4 cellular contexts compared by ENCODE assay signal in the genomic region with DNA sequence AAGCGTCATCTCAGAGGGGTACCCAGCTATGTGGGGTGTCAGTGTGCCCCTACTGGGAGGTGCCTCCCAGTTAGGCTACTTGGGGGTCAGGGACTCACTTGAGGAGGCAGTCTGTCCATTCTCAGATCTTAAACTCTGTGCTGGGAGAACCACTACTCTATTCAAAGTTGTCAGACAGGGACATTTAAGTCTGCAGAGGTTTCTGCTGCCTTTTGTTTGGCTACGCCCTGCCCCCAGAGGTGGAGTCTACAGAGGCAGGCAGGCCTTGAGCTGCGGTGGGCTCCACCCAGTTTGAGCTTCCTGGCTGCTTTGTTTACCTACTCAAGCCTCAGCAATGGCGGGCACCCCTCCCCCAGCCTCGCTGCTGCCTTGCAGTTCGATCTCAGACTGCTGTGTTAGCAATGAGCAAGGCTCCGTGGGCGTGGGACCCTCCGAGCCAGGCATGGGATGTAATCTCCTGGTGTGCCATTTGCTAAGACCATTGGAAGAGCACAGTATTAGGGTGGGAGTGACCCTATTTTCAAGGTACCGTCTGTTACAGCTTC. TPM values are rescaled to one million over a fixed set of nuclear protein-coding genes. Genes with fewer than 3 reads are reported as not detected.
DNase-seq lines count a peak whose midpoint lies in the region; ATAC-seq, FAIRE-seq and TF ChIP-seq lines count a peak whose summit lies in the region.
"Not testable (repeated sequence)": the region's sequence is repeated elsewhere in the genome, so short reads cannot be mapped to it uniquely, and the experiment has no call there.

No MANE protein-coding gene starts in this region.

- 0 out of 2 replicates have a peak overlapping the region, but pooled peaks have one; percentile 19 for H2AFZ ChIP-seq in K562 (ENCODE audit: low read depth, low read length)
- not testable (repeated sequence) for H2AFZ ChIP-seq in HepG2 (ENCODE audit: low read length)

- H3K27ac ChIP-seq in K562 (ENCODE audit: extremely low read depth, low read depth, low read length); HepG2 (ENCODE audit: extremely low read length, insufficient read depth, low read length): not testable (repeated sequence)

- not testable (repeated sequence) for H3K4me1 ChIP-seq in NT2/D1 (ENCODE audit: insufficient read depth, insufficient read length); K562 (replicated peaks in 1 of 2; ENCODE audit: control insufficient read depth in 2 of 2, insufficient read depth in 2 of 2, low read length in 2 of 2)
- H3K4me1 ChIP-seq in HepG2 (ENCODE audit: insufficient read depth, low read length), result peaks cover 20% of the 10 kb centered on the region

- ATAC-seq in WTC11, K562, HepG2: not testable (repeated sequence)

- in situ Hi-C loops in K562 (cut with MboI); HepG2 (cut with HindIII; ENCODE audit: extremely low pct_ligation_motif_present, low pct_unique_long_range_greater_than_20kb): not testable (repeated sequence)

- H3K4me2 ChIP-seq in K562 (ENCODE audit: insufficient read depth, low read length), result not testable (repeated sequence)
- H3K4me2 ChIP-seq in HepG2 (ENCODE audit: low read depth, low read length), result 0 out of 2 replicates have a peak overlapping the region, but pooled peaks have one; percentile 32

- H3K4me3 ChIP-seq in NT2/D1 (ENCODE audit: insufficient read length, low read depth); K562; HepG2 (replicated peaks in 1 of 3; ENCODE audit: insufficient read depth in 1 of 3, low read depth in 2 of 3, low read length in 3 of 3): not testable (repeated sequence)

- BruUV-seq in K562 (replicated peaks; lab: Mats Ljungman, UMichigan); HepG2 (replicated peaks; lab: Mats Ljungman, UMichigan): not testable (repeated sequence)

- DNase-seq in NT2/D1 (ENCODE audit: low read depth, low spot score); WTC11 (ENCODE audit: low spot score); K562 (ENCODE audit: extremely low read depth in 1 of 4, low spot score in 3 of 4); HepG2 (ENCODE audit: low spot score): not testable (repeated sequence)

- intact Hi-C loops in K562 (cut with micrococcal nuclease); HepG2 (cut with micrococcal nuclease; ENCODE audit: unreplicated experiment): not testable (repeated sequence)

- not testable (repeated sequence) for H3K9me1 ChIP-seq in K562 (ENCODE audit: control insufficient read depth, insufficient read depth, low read length)

- peaks cover 78% of the 10 kb centered on the region for H3K36me3 Mint-ChIP-seq in WTC11

- not testable (repeated sequence) for TF ChIP-seq RAD21 in K562 (CRISPR knock-in tag; conservative IDR thresholded peaks at IDR 0.05 in 1 of 2, IDR thresholded peaks at IDR 0.05 in 1 of 2); HepG2 (CRISPR knock-in tag; IDR thresholded peaks at IDR 0.05)

- H3K27me3 ChIP-seq in NT2/D1 (ENCODE audit: insufficient read depth, insufficient read length); K562 (ENCODE audit: control insufficient read depth in 2 of 2, insufficient read depth in 2 of 2, low read length in 2 of 2); HepG2 (ENCODE audit: control insufficient read depth in 1 of 2, insufficient read depth in 2 of 2, low read length in 2 of 2): not testable (repeated sequence)

- H3K79me2 ChIP-seq in K562 (ENCODE audit: control insufficient read depth, insufficient read depth, low read length); HepG2 (ENCODE audit: insufficient read depth, low read length): not testable (repeated sequence)

- H3K9me3 Mint-ChIP-seq in WTC11, result peaks cover 84% of the 10 kb centered on the region

- not testable (repeated sequence) for TF ChIP-seq POLR2A in K562 (conservative IDR thresholded peaks at IDR 0.05); HepG2 (IDR thresholded peaks at IDR 0.05; ENCODE audit: insufficient read depth in 1 of 2, low read depth in 2 of 2, low read length in 2 of 2)

- not testable (repeated sequence) for H4K20me1 ChIP-seq in K562 (replicated peaks; ENCODE audit: control insufficient read depth, insufficient read depth, low read length); HepG2 (ENCODE audit: insufficient read depth, low read length)

- H3K4me1 Mint-ChIP-seq in WTC11, result peaks cover 11% of the 10 kb centered on the region

- whole genome bisulfite sequencing in K562 (ENCODE audit: insufficient coverage, low coverage, missing lambda C conversion rate), result 37% methylated on average over 10 of the region's 10 CpGs
- 100% methylated on average over 1 of the region's 10 CpGs for WGBS in HepG2 (ENCODE audit: low lambda C conversion rate)

- POLR2A ChIA-PET in WTC11 (lab: Charles Lee); K562 (lab: Yijun Ruan, JAX): not testable (repeated sequence)
- POLR2A ChIA-PET in HepG2 (lab: Yijun Ruan, JAX), result interaction anchor here (1.4 kb wide), 1 partner anchor 15 kb away, joined by 3 read pairs; no protein-coding TSS in a partner anchor

- not testable (repeated sequence) for H3K36me3 ChIP-seq in NT2/D1 (ENCODE audit: insufficient read depth, insufficient read length, low read length); K562 (ENCODE audit: control insufficient read depth, insufficient read depth, low read length); HepG2 (replicated peaks in 1 of 2; ENCODE audit: control insufficient read depth in 1 of 2, insufficient read depth in 2 of 2, low read length in 2 of 2)

- H3K4me3 Mint-ChIP-seq in WTC11, result not testable (repeated sequence)

- H3K9ac ChIP-seq in NT2/D1 (ENCODE audit: insufficient read length, low read depth), result peak overlapping the region; percentile 42
- not testable (repeated sequence) for H3K9ac ChIP-seq in K562 (ENCODE audit: insufficient read depth in 1 of 2, low read depth in 2 of 2, low read length in 2 of 2); HepG2 (ENCODE audit: insufficient read depth, low read depth, low read length)

- FAIRE-seq in K562 (lab: Jason Lieb, UNC); HepG2 (lab: Jason Lieb, UNC): not testable (repeated sequence)

- peaks cover 30% of the 10 kb centered on the region for H3K9me3 ChIP-seq in NT2/D1 (ENCODE audit: insufficient read depth, low read length)
- H3K9me3 ChIP-seq in K562 (replicated peaks; ENCODE audit: control insufficient read depth, insufficient read depth, low read depth, low read length); HepG2 (ENCODE audit: low read length): not testable (repeated sequence)

- H3K27ac Mint-ChIP-seq in WTC11, result not testable (repeated sequence)

- CTCF ChIA-PET in WTC11 (lab: Charles Lee), result interaction anchor here (0.9 kb wide), 1 partner anchor 11 kb away, joined by 4 read pairs; no protein-coding TSS in a partner anchor
- CTCF ChIA-PET in K562 (lab: Yijun Ruan, JAX; ENCODE audit: low intra/inter-chr PET ratio); HepG2 (lab: Yijun Ruan, JAX; ENCODE audit: low intra/inter-chr PET ratio, low total read pairs): not testable (repeated sequence)

- not testable (repeated sequence) for TF ChIP-seq EP300 in K562 (IDR thresholded peaks at IDR 0.05; ENCODE audit: low read length); HepG2 (IDR thresholded peaks at IDR 0.05; ENCODE audit: low read depth in 2 of 2, low read length in 2 of 2); HepG2 (CRISPR knock-in tag; IDR thresholded peaks at IDR 0.05; ENCODE audit: borderline replicate concordance)

- not testable (repeated sequence) for TF ChIP-seq CTCF in WTC11 (IDR thresholded peaks at IDR 0.05); K562 (IDR thresholded peaks at IDR 0.05 in 2 of 3, conservative IDR thresholded peaks at IDR 0.05 in 1 of 3; ENCODE audit: insufficient read depth in 2 of 3, low read depth in 1 of 3, low read length in 3 of 3); HepG2 (CRISPR knock-in tag; IDR thresholded peaks at IDR 0.05)

- not testable (repeated sequence) for H3K27me3 Mint-ChIP-seq in WTC11 (ENCODE audit: low read depth)

RNA-seq across cellular contexts. Expression of a gene that starts 40.4 kb away (rescaled TPM):
- total RNA-seq in WTC11 (2021), result 24.0 to 26.8 TPM (median 24.9 TPM) in 3 replicates
- total RNA-seq in K562 (2011; cell fraction: chromatin; rRNA removed; ENCODE audit: low replicate concordance), result 71.2 and 136 TPM in 2 replicates
- 40.0 and 46.1 TPM in 2 replicates for total RNA-seq in K562 (2011; cell fraction: nucleolus; rRNA removed)
- 82.1 and 111 TPM in 2 replicates for total RNA-seq in K562 (2011; cell fraction: nucleoplasm; rRNA removed)
- 30.0 and 30.7 TPM in 2 replicates for total RNA-seq in K562 (2014; rRNA removed)
- total RNA-seq in K562 (2014; rRNA removed; fragmentation: Illumina TruSeq; extraction: Trizol), result 33.3 and 36.5 TPM in 2 replicates
- 35.4 and 36.5 TPM in 2 replicates for total RNA-seq in K562 (2015; rRNA removed; fragmentation: Illumina TruSeq; extraction: Trizol)
- 27.9 and 28.1 TPM in 2 replicates for total RNA-seq in K562 (2021)
- 37.3 and 59.5 TPM in 2 replicates for polyA plus RNA-seq in K562 (2011; rRNA removed)
- polyA plus RNA-seq in K562 (2011; cell fraction: cytosol; rRNA removed), result 25.0 and 30.5 TPM in 2 replicates
- polyA plus RNA-seq in K562 (2011; cell fraction: nucleus; rRNA removed), result 29.8 and 29.9 TPM in 2 replicates
- 26.6 and 33.6 TPM in 2 replicates for polyA plus RNA-seq in K562 (2012)
- polyA plus RNA-seq in K562 (2014; fragmentation: Illumina TruSeq; extraction: Trizol), result 31.4 and 44.8 TPM in 2 replicates
- 10 to 100 TPM in 1 of 2 experiments, 1 to 10 TPM in 1; 8.2 to 11.1 TPM for polyA plus RNA-seq in K562 (2014; fragmentation: Nextera tagmentation; extraction: Ambion mirVana)
- polyA plus RNA-seq in K562 (2014; rRNA removed), result 35.5 and 37.9 TPM in 2 replicates
- polyA minus RNA-seq in K562 (2011; rRNA and poly(A)+ RNA removed), result 36.9 and 43.0 TPM in 2 replicates
- 17.2 and 19.9 TPM in 2 replicates for polyA minus RNA-seq in K562 (2011; cell fraction: cytosol; rRNA and poly(A)+ RNA removed)
- 16.4 and 20.3 TPM in 2 replicates for polyA minus RNA-seq in K562 (2011; cell fraction: nucleus; rRNA and poly(A)+ RNA removed)
- 14.9 and 16.3 TPM in 2 replicates for total RNA-seq in HepG2 (2016; rRNA removed; fragmentation: Illumina TruSeq; extraction: Trizol)
- 10.1 and 12.3 TPM in 2 replicates for total RNA-seq in HepG2 (2016; cell fraction: cytosol; rRNA removed; fragmentation: Illumina TruSeq; extraction: Trizol; ENCODE audit: low read depth)
- total RNA-seq in HepG2 (2016; cell fraction: insoluble cytoplasmic fraction; rRNA removed; fragmentation: Illumina TruSeq; extraction: Trizol), result 14.1 and 16.9 TPM in 2 replicates
- total RNA-seq in HepG2 (2016; cell fraction: membrane; rRNA removed; fragmentation: Illumina TruSeq; extraction: Trizol), result 24.7 and 27.4 TPM in 2 replicates
- 13.8 and 14.1 TPM in 2 replicates for total RNA-seq in HepG2 (2016; cell fraction: nucleus; rRNA removed; fragmentation: Illumina TruSeq; extraction: Trizol)
- polyA plus RNA-seq in HepG2 (2011; rRNA removed), result 9.3 and 10.9 TPM in 2 replicates
- 8.1 and 13.6 TPM in 2 replicates for polyA plus RNA-seq in HepG2 (2011; cell fraction: cytosol; rRNA removed)
- 7.5 and 10.1 TPM in 2 replicates for polyA plus RNA-seq in HepG2 (2011; cell fraction: nucleus; rRNA removed)
- 5.6 and 7.3 TPM in 2 replicates for polyA plus RNA-seq in HepG2 (2012)
- 10.6 and 12.0 TPM in 2 replicates for polyA plus RNA-seq in HepG2 (2016; cell fraction: cytosol; fragmentation: Illumina TruSeq; extraction: Trizol; ENCODE audit: low read depth)
- 14.6 and 14.7 TPM in 2 replicates for polyA plus RNA-seq in HepG2 (2016; cell fraction: insoluble cytoplasmic fraction; fragmentation: Illumina TruSeq; extraction: Trizol; ENCODE audit: low read depth)
- 19.7 and 21.0 TPM in 2 replicates for polyA plus RNA-seq in HepG2 (2016; cell fraction: membrane; fragmentation: Illumina TruSeq; extraction: Trizol; ENCODE audit: low read depth)
- polyA plus RNA-seq in HepG2 (2016; cell fraction: nucleus; fragmentation: Illumina TruSeq; extraction: Trizol; ENCODE audit: insufficient read depth, low read depth), result 16.7 and 19.1 TPM in 2 replicates
- 7.7 and 13.5 TPM in 2 replicates for polyA minus RNA-seq in HepG2 (2011; rRNA and poly(A)+ RNA removed; ENCODE audit: low replicate concordance)
- 6.1 and 7.0 TPM in 2 replicates for polyA minus RNA-seq in HepG2 (2011; cell fraction: cytosol; rRNA and poly(A)+ RNA removed)
- polyA minus RNA-seq in HepG2 (2011; cell fraction: nucleus; rRNA and poly(A)+ RNA removed), result 8.2 and 12.4 TPM in 2 replicates
